9 cellular contexts compared by ENCODE assay signal in the genomic region with DNA sequence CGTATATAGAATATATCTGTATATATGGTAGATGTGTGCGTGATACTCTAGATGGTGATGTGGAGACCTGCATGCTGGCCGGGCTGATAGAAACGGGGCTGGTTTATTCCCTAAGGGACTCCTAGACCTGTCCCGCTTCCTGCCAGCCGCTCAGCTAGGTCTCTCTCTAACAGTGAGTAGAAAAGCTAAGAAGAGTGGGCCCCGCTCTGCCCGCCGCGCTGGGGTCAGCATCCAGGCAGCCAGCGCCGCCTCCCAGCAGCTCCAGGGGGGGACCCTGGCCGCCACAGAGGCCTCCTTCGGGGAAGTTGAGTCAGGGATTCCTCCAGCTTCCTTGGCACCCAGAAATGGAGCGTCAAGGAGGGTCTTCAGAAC. TPM values are rescaled to one million over a fixed set of nuclear protein-coding genes. Genes with fewer than 3 reads are reported as not detected.
A peak's percentile ranks its signal among the peaks of the same experiment; 100 is the strongest.
DNase-seq lines count a peak whose midpoint lies in the region; ATAC-seq and TF ChIP-seq lines count a peak whose summit lies in the region.
"Had no signal": no experiment of that assay in that cellular context is flagged by ENCODE, and none has a peak within 500 bp of the region (broad histone marks: within the 10 kb centered on the region; RNA-seq: fewer than 3 reads in every experiment).

No MANE protein-coding gene starts in this region.

- peak overlapping the region; percentile 94 to 100 for H2BK12ac ChIP-seq in mesenchymal stem cell (ENCODE audit: low read length in 2 of 2)

- H3K4me1 ChIP-seq in mesenchymal stem cell (ENCODE audit: control insufficient read depth, insufficient read depth, low read depth, low read length) = peaks cover 52% of the 10 kb centered on the region

- H3K4me3 Mint-ChIP-seq in activated naive CD8-positive, alpha-beta T cell treated with anti-CD3 and anti-CD28 coated beads for 36 hours = peak overlapping the region; percentile 63
- H3K4me3 Mint-ChIP-seq in WTC11 = no peak overlapping the region

- H3K27me3 Mint-ChIP-seq in activated naive CD8-positive, alpha-beta T cell treated with anti-CD3 and anti-CD28 coated beads for 36 hours = no peaks in the 10 kb centered on the region
- peaks cover 16% of the 10 kb centered on the region for H3K27me3 Mint-ChIP-seq in WTC11 (ENCODE audit: low read depth)

- peak overlapping the region; percentile 99 for H2BK15ac ChIP-seq in mesenchymal stem cell (ENCODE audit: low read depth, poor library complexity, severe bottlenecking)

- H3K4me2 ChIP-seq in mesenchymal stem cell (ENCODE audit: low read length, poor library complexity, severe bottlenecking) = no peak overlapping the region

- H2AK5ac ChIP-seq in mesenchymal stem cell (ENCODE audit: low read length, severe bottlenecking) = peak overlapping the region; percentile 31

- H3K4me3 ChIP-seq in AG04450 (ENCODE audit: low read depth, low read length) (no peak overlapping the region), mesenchymal stem cell (ENCODE audit: insufficient read depth in 1 of 2, low read depth in 1 of 2, low read length in 2 of 2) (peak overlapping the region in 1 of 2 experiments; percentile 24)

- H2BK120ac ChIP-seq in mesenchymal stem cell (ENCODE audit: low read depth, low read length) = peak overlapping the region; percentile 93

- no peak for TF ChIP-seq CTCF in AG04450 (IDR thresholded peaks at IDR 0.05; ENCODE audit: low read depth, low read length)
- no peak for TF ChIP-seq CTCF in WTC11 (IDR thresholded peaks at IDR 0.05)

- no peak overlapping the region for H2BK5ac ChIP-seq in mesenchymal stem cell (ENCODE audit: low read depth, low read length, poor library complexity, severe bottlenecking)

- H2AFZ ChIP-seq in mesenchymal stem cell (ENCODE audit: low read depth, low read length) = no peak overlapping the region

- H3K79me1 ChIP-seq in mesenchymal stem cell (replicated peaks; ENCODE audit: low read length, poor library complexity, severe bottlenecking) = no peaks in the 10 kb centered on the region

- H3K27ac Mint-ChIP-seq in activated naive CD8-positive, alpha-beta T cell treated with anti-CD3 and anti-CD28 coated beads for 36 hours = peak overlapping the region; percentile 72
- no peak overlapping the region for H3K27ac Mint-ChIP-seq in WTC11

- H3K36me3 Mint-ChIP-seq in activated naive CD8-positive, alpha-beta T cell treated with anti-CD3 and anti-CD28 coated beads for 36 hours = no peaks in the 10 kb centered on the region
- no peaks in the 10 kb centered on the region for H3K36me3 Mint-ChIP-seq in WTC11

- peaks cover 4 to 8% of the 10 kb centered on the region in 2 experiments for H3K36me3 ChIP-seq in mesenchymal stem cell (ENCODE audit: control insufficient read depth in 1 of 2, insufficient read depth in 2 of 2, low read depth in 1 of 2, low read length in 2 of 2)

- H3K18ac ChIP-seq in mesenchymal stem cell (ENCODE audit: low read depth in 1 of 2, low read length in 2 of 2) = peak overlapping the region; percentile 92 to 96

- WGBS in mesenchymal stem cell = 62% methylated on average over 15 of the region's 15 CpGs

- H3K27me3 ChIP-seq in AG04450 (ENCODE audit: control insufficient read depth, insufficient read depth, low read length) (no peaks in the 10 kb centered on the region), mesenchymal stem cell (ENCODE audit: control insufficient read depth in 1 of 2, insufficient read depth in 1 of 2, low read length in 2 of 2) (no peaks in the 10 kb centered on the region)

- peak overlapping the region in 1 of 2 experiments; percentile 9 for H3K23ac ChIP-seq in mesenchymal stem cell (ENCODE audit: low read length in 2 of 2)

- H3K4me1 Mint-ChIP-seq in activated naive CD8-positive, alpha-beta T cell treated with anti-CD3 and anti-CD28 coated beads for 36 hours = peaks cover 26% of the 10 kb centered on the region
- H3K4me1 Mint-ChIP-seq in WTC11 = peaks cover 24% of the 10 kb centered on the region

- no peak for DNase-seq in AG04450 (ENCODE audit: low read depth, low spot score)
- DNase-seq in activated naive CD8-positive, alpha-beta T cell treated with anti-CD3 and anti-CD28 coated beads for 36 hours = no peak
- no peak for DNase-seq in mesenchymal stem cell
- no peak for DNase-seq in WTC11 (ENCODE audit: low spot score)
- DNase-seq in OCI-M1 (lab: John Stamatoyannopoulos, UW) = no peak
- DNase-seq in NAMALWA (ENCODE audit: low spot score) = no peak
- DNase-seq in activated CD4-positive, alpha-beta T cell treated with anti-CD3 and anti-CD28 coated beads, Interleukin-2, amount 50 U/mL, for 4 hours = no peak

- POLR2A ChIA-PET in AG04450 (lab: Yijun Ruan, JAX) = interaction anchor here (0.6 to 2.7 kb wide), 3 partner anchors 19 to 197 kb away, joined by 3 to 12 read pairs (median 3); no protein-coding TSS in a partner anchor
- POLR2A ChIA-PET in WTC11 (lab: Charles Lee) = no interaction called here

- H3K14ac ChIP-seq in mesenchymal stem cell (ENCODE audit: low read length in 2 of 2) = peak overlapping the region in 1 of 2 experiments; percentile 73

- H3K4ac ChIP-seq in mesenchymal stem cell (ENCODE audit: low read depth in 1 of 2, low read length in 2 of 2) = peak overlapping the region; percentile 99

- H4K8ac ChIP-seq in mesenchymal stem cell (ENCODE audit: low read length) = peak overlapping the region; percentile 98

- peak overlapping the region; percentile 97 for H4K91ac ChIP-seq in mesenchymal stem cell (ENCODE audit: low read length)

- H3K9me3 ChIP-seq in AG04450 (ENCODE audit: control insufficient read depth, insufficient read depth, low read length) (no peaks in the 10 kb centered on the region; the same call in 1 of the 2 replicates), mesenchymal stem cell (ENCODE audit: control insufficient read depth, low read length) (no peaks in the 10 kb centered on the region)

- CTCF ChIA-PET in AG04450 (lab: Charles Lee) (interaction anchor here (0.6 to 2.4 kb wide), 9 partner anchors 13 to 1203 kb away, joined by 3 to 7 read pairs (median 3); no protein-coding TSS in a partner anchor), WTC11 (lab: Charles Lee) (interaction anchor here (0.8 to 2.9 kb wide), 26 partner anchors 8 to 180 kb away, joined by 3 to 23 read pairs (median 4); a partner anchor contains a TSS)

- H3K9ac ChIP-seq in mesenchymal stem cell (ENCODE audit: low read length) = peak overlapping the region; percentile 88

- H3K27ac ChIP-seq in AG04450 (ENCODE audit: low read depth, low read length) (peak overlapping the region; percentile 97), mesenchymal stem cell (ENCODE audit: low read length, poor library complexity, severe bottlenecking) (no peak overlapping the region)

- ATAC-seq in GM21786 (IDR thresholded peaks at IDR 0.05; ENCODE audit: unreplicated experiment) = peak; percentile 30
- no peak for ATAC-seq in WTC11

- H3K9me3 Mint-ChIP-seq in activated naive CD8-positive, alpha-beta T cell treated with anti-CD3 and anti-CD28 coated beads for 36 hours = no peaks in the 10 kb centered on the region
- no peaks in the 10 kb centered on the region for H3K9me3 Mint-ChIP-seq in WTC11

TF ChIP-seq in WTC11, 78 proteins besides CTCF, POLR2A, EP300 and RAD21:
- TF ChIP-seq, protein P1, sequence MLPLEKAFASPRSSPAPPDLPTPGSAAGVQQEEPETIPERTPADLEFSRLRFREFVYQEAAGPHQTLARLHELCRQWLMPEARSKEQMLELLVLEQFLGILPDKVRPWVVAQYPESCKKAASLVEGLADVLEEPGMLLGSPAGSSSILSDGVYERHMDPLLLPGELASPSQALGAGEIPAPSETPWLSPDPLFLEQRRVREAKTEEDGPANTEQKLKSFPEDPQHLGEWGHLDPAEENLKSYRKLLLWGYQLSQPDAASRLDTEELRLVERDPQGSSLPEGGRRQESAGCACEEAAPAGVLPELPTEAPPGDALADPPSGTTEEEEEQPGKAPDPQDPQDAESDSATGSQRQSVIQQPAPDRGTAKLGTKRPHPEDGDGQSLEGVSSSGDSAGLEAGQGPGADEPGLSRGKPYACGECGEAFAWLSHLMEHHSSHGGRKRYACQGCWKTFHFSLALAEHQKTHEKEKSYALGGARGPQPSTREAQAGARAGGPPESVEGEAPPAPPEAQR (CRISPR knock-in tag; IDR thresholded peaks at IDR 0.05) = no peak

RNA-seq across cellular contexts. Expression of a gene that starts 9.4 kb away (rescaled TPM):
- polyA plus RNA-seq in AG04450 (2011; rRNA removed) = 7.4 and 7.7 TPM in 2 replicates
- polyA minus RNA-seq in AG04450 (2011; rRNA and poly(A)+ RNA removed) = 3.1 and 5.3 TPM in 2 replicates
- total RNA-seq in activated naive CD8-positive, alpha-beta T cell treated with anti-CD3 and anti-CD28 coated beads for 36 hours = under 1 TPM; 0.33 to 0.62 TPM
- 313 TPM for polyA plus RNA-seq in mesenchymal stem cell (2013, experiment 1 of 2)
- 315 TPM for polyA plus RNA-seq in mesenchymal stem cell (2013, experiment 2 of 2)
- 3.6 to 5.3 TPM (median 5.1 TPM) in 3 replicates for total RNA-seq in WTC11 (2021)

RNA-seq across cellular contexts. Expression of a gene that starts 11.7 kb away (rescaled TPM):
- 0.69 and 1.9 TPM in 2 replicates for polyA plus RNA-seq in AG04450 (2011; rRNA removed)
- 0.37 and 0.96 TPM in 2 replicates for polyA minus RNA-seq in AG04450 (2011; rRNA and poly(A)+ RNA removed)
- under 1 TPM; 0.36 to 0.66 TPM for total RNA-seq in activated naive CD8-positive, alpha-beta T cell treated with anti-CD3 and anti-CD28 coated beads for 36 hours
- 13.5 TPM for polyA plus RNA-seq in mesenchymal stem cell (2013, experiment 1 of 2)
- polyA plus RNA-seq in mesenchymal stem cell (2013, experiment 2 of 2) = 14.0 TPM
- 2.7 to 4.5 TPM (median 4.0 TPM) in 3 replicates for total RNA-seq in WTC11 (2021)

RNA-seq across cellular contexts. Expression of a gene that starts 26.9 kb away (rescaled TPM):
- polyA plus RNA-seq in AG04450 (2011; rRNA removed) = 5.4 and 8.7 TPM in 2 replicates
- polyA minus RNA-seq in AG04450 (2011; rRNA and poly(A)+ RNA removed) = 6.8 and 7.7 TPM in 2 replicates
- 10 to 100 TPM; 20.7 to 22.2 TPM for total RNA-seq in activated naive CD8-positive, alpha-beta T cell treated with anti-CD3 and anti-CD28 coated beads for 36 hours
- 19.9 TPM for polyA plus RNA-seq in mesenchymal stem cell (2013, experiment 1 of 2)
- polyA plus RNA-seq in mesenchymal stem cell (2013, experiment 2 of 2) = 18.4 TPM
- total RNA-seq in WTC11 (2021) = 28.6 to 33.0 TPM (median 31.5 TPM) in 3 replicates
- polyA plus RNA-seq: neural cell had no signal

RNA-seq across cellular contexts. Expression of a gene that starts 57.5 kb away (rescaled TPM):
- polyA plus RNA-seq in AG04450 (2011; rRNA removed) = 0.17 and 0.36 TPM in 2 replicates
- polyA minus RNA-seq in AG04450 (2011; rRNA and poly(A)+ RNA removed) = 0.83 TPM in 1 of 2 replicates, not detected in the other
- not detected for total RNA-seq in activated naive CD8-positive, alpha-beta T cell treated with anti-CD3 and anti-CD28 coated beads for 36 hours
- polyA plus RNA-seq in mesenchymal stem cell (2013, experiment 1 of 2) = 0.72 TPM
- 0.78 TPM for polyA plus RNA-seq in mesenchymal stem cell (2013, experiment 2 of 2)
- 0.30 TPM in 1 of 3 replicates, not detected in the others for total RNA-seq in WTC11 (2021)
- polyA plus RNA-seq: neural cell had no signal
